Comparison of ENCODE assay signal across 15 cellular contexts in the genomic region with DNA sequence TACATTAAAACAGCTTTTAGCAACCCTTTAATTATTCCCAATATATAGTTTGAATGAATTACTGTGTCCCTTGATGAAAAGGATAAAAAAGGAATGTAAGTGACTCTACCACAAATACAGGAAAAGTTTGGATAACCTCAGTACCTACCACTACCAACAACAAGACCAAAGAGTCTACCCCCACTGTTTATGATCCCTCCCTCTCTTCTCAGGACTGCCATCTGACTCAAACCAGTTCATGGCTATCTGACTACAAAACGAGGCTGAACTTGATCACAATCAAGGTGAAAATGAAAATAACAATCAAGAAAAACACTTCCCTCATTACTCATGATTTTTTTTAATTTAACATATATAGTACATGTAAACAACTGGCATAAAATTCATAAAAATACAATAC.
"Had no signal": no experiment of that assay in that cellular context is flagged by ENCODE, and none has a peak within 500 bp of the region (broad histone marks: within the 10 kb centered on the region; RNA-seq: fewer than 3 reads in every experiment).

No MANE protein-coding gene starts in this region.

- H3K9me3 Mint-ChIP-seq: T-cell had no signal

- H3K9ac ChIP-seq: SK-N-SH had no signal

- H3K9me2 ChIP-seq: SK-N-SH had no signal

- DNase-seq: IMR-90, Kasumi-1, KG1, MV-4-11, NCI-H1048, NCI-H1105, NCI-H1436 treated with DMSO at 0.1 percent for 48 hours, NCI-H1694, NCI-H187 treated with DMSO at 0.1 percent for 48 hours, NCI-H2029 treated with DMSO at 0.1 percent for 48 hours, NCI-H446 treated with DMSO at 0.1 percent for 48 hours, NCI-H510A treated with DMSO at 0.1 percent for 48 hours, SIG-M5 had no signal

- H3K9me3 ChIP-seq: SK-N-SH had no signal

- H3K4me3 Mint-ChIP-seq: T-cell had no signal

- H3K27me3 Mint-ChIP-seq: T-cell had no signal

- H3K27ac Mint-ChIP-seq: T-cell had no signal

- H3K4me2 ChIP-seq: SK-N-SH had no signal

- H3K4me1 Mint-ChIP-seq: T-cell had no signal
